ENCODE assay signal across 8 cellular contexts in the genomic region with DNA sequence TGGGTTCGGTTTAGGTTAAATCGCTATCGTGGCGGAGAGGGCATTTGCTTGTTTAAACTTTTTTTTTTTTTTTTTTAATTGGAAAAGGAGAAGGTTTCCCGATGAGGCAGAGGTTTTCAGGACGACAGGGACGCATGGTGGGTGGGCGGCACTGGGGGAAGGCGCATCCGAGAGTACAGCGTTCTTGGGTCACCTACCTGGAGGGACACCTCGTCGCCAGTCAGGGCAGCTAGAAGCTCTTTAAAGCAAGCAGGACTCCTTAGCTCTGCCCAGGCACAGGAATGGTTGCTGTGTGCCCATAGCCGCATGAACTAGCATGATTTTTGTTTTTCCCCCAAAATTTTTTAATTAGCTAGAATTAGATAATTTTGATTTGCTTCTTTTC. TPM values are rescaled to one million over a fixed set of nuclear protein-coding genes. Genes with fewer than 3 reads are reported as not detected.
DNase-seq lines count a peak whose midpoint lies in the region; ATAC-seq and TF ChIP-seq lines count a peak whose summit lies in the region.

No MANE protein-coding gene starts in this region.

- no peaks in the 10 kb centered on the region for H3K36me3 Mint-ChIP-seq in T-helper 17 cell (ENCODE audit: low read depth)

- TF ChIP-seq CTCF in DND-41 (IDR thresholded peaks at IDR 0.05; ENCODE audit: borderline replicate concordance, extremely low read depth, low read length, poor library complexity, severe bottlenecking) = no peak

- peaks cover 31% of the 10 kb centered on the region for H3K4me1 Mint-ChIP-seq in T-helper 17 cell

- H3K4me3 ChIP-seq in DND-41 (ENCODE audit: low read depth in 1 of 2, low read length in 2 of 2) (peak overlapping the region; percentile 82 to 83), iPS DF 6.9 (ENCODE audit: low read length) (peak overlapping the region; percentile 61; the same call in 1 of the 2 replicates), rectal smooth muscle tissue (ENCODE audit: low read length) (peak overlapping the region; percentile 75)

- H3K36me3 ChIP-seq in DND-41 (ENCODE audit: insufficient read depth, low read length) (peaks cover 6% of the 10 kb centered on the region; the same call in 1 of the 2 replicates), iPS DF 6.9 (ENCODE audit: control insufficient read depth, insufficient read depth, low read length) (no peaks in the 10 kb centered on the region; the same call in 1 of the 2 replicates), rectal smooth muscle tissue (ENCODE audit: control insufficient read depth, insufficient read depth, low read length) (no peaks in the 10 kb centered on the region)

- H3K27me3 Mint-ChIP-seq in T-helper 17 cell = peaks cover 18% of the 10 kb centered on the region

- peak overlapping the region; percentile 87 for H3K9ac ChIP-seq in DND-41 (ENCODE audit: low read depth, low read length)
- peak overlapping the region; percentile 38 for H3K9ac ChIP-seq in rectal smooth muscle tissue (ENCODE audit: low read length)

- H3K4me3 Mint-ChIP-seq in T-helper 17 cell = peak overlapping the region; percentile 87

- H3K4me1 ChIP-seq in DND-41 (ENCODE audit: insufficient read depth, low read length) (peaks cover 67% of the 10 kb centered on the region), iPS DF 6.9 (ENCODE audit: control insufficient read depth, insufficient read depth, low read length) (peaks cover 6% of the 10 kb centered on the region), rectal smooth muscle tissue (ENCODE audit: control insufficient read depth, insufficient read depth, low read length) (peaks cover 40% of the 10 kb centered on the region)

- H3K4me2 ChIP-seq in DND-41 (ENCODE audit: insufficient read depth, low read length) = peak overlapping the region; percentile 84

- WGBS in iPS DF 6.9 (ENCODE audit: insufficient coverage, insufficient read length) = no CpG with 5 or more reads among the region's 14 CpGs

- DNase-seq in DND-41 = no peak
- no peak for DNase-seq in T-helper 17 cell
- no peak for DNase-seq in iPS DF 6.9 (ENCODE audit: low read depth, low spot score)
- no peak for DNase-seq in SIG-M5 (lab: John Stamatoyannopoulos, UW)
- DNase-seq in stimulated activated naive CD4-positive, alpha-beta T cell treated with Interleukin-2 at 50 U/mL for 16 hours (lab: John Stamatoyannopoulos, UW) = no peak

- H3K79me2 ChIP-seq in DND-41 (ENCODE audit: insufficient read depth, low read length) = peaks cover 60% of the 10 kb centered on the region

- peak overlapping the region; percentile 83 for H3K27ac Mint-ChIP-seq in T-helper 17 cell

- H3K27me3 ChIP-seq in DND-41 (ENCODE audit: insufficient read depth, low read length, poor library complexity) (no peaks in the 10 kb centered on the region), iPS DF 6.9 (ENCODE audit: control insufficient read depth, insufficient read depth, low read length) (peaks cover 12% of the 10 kb centered on the region), rectal smooth muscle tissue (ENCODE audit: control insufficient read depth, insufficient read depth, low read length) (no peaks in the 10 kb centered on the region)

- H2AFZ ChIP-seq in DND-41 (ENCODE audit: low read depth, low read length) = peak overlapping the region; percentile 77

- 0 out of 2 replicates have a peak, but pooled peaks cover 2% of the 10 kb centered on the region for H4K20me1 ChIP-seq in DND-41 (ENCODE audit: insufficient read depth, low read length)

- H3K9me3 ChIP-seq in DND-41 (ENCODE audit: insufficient read depth, low read length, severe bottlenecking) (no peaks in the 10 kb centered on the region), T-helper 17 cell (ENCODE audit: control insufficient read depth, low read length, poor library complexity, severe bottlenecking) (no peaks in the 10 kb centered on the region), iPS DF 6.9 (ENCODE audit: control insufficient read depth, insufficient read depth, low read length) (no peaks in the 10 kb centered on the region)

- peak overlapping the region; percentile 76 for H3K27ac ChIP-seq in DND-41 (ENCODE audit: low read length)
- H3K27ac ChIP-seq in iPS DF 6.9 (ENCODE audit: low read length) = no peak overlapping the region
- H3K27ac ChIP-seq in rectal smooth muscle tissue (ENCODE audit: low read depth, low read length) = peak overlapping the region; percentile 75

- ATAC-seq in DND-41 (ENCODE audit: insufficient read depth, low read depth) (no peak), T-helper 17 cell (no peak), HG03039 (IDR thresholded peaks at IDR 0.05; ENCODE audit: unreplicated experiment) (no peak), GM21447 (IDR thresholded peaks at IDR 0.05; ENCODE audit: unreplicated experiment) (no peak)

RNA-seq across cellular contexts. Expression of gene LDLRAD4, which starts 0.4 kb away (rescaled TPM):
- 100 to 1,000 TPM; 112 to 120 TPM for total RNA-seq in T-helper 17 cell
